ENCODE assay signal across 21 cellular contexts in genomic region chr3:20141306-20141705, GRCh38. TPM values are rescaled to one million over a fixed set of nuclear protein-coding genes. Genes with fewer than 3 reads are reported as not detected.
DNase-seq lines count a peak whose midpoint lies in the region; ATAC-seq, FAIRE-seq and TF ChIP-seq lines count a peak whose summit lies in the region.
"Had no signal": no experiment of that assay in that cellular context is flagged by ENCODE, and none has a peak within 500 bp of the region (broad histone marks: within the 10 kb centered on the region; RNA-seq: fewer than 3 reads in every experiment).

No MANE protein-coding gene starts in this region.

- TF ChIP-seq CTCF in glutamatergic neuron (IDR thresholded peaks at IDR 0.05; ENCODE audit: partially characterized antibody, unreplicated experiment), result no peak
- no peak for TF ChIP-seq CTCF in right lobe of liver (IDR thresholded peaks at IDR 0.05)

- H3K4me1 ChIP-seq in neuron (ENCODE audit: insufficient read depth, low read length), result peaks cover 18% of the 10 kb centered on the region
- H3K4me1 ChIP-seq in right lobe of liver, result no peaks in the 10 kb centered on the region
- H3K4me1 ChIP-seq: body of pancreas, prostate gland had no signal

- no peak for ATAC-seq in right lobe of liver
- ATAC-seq: activated CD4-positive, CD25-positive, alpha-beta regulatory T cell treated with anti-CD3 and anti-CD28 coated beads, Interleukin-2, amount 50 U/mL, for 24 hours; Panc1 had no signal

- H3K36me3 ChIP-seq in neuron (ENCODE audit: insufficient read depth, low read length), result no peaks in the 10 kb centered on the region
- peaks cover 0 to 13% (median 0%) of the 10 kb centered on the region in 4 donors for H3K36me3 ChIP-seq in right lobe of liver
- H3K36me3 ChIP-seq: prostate gland had no signal

- intact Hi-C loops in right lobe of liver (cut with DNase I), result no loop called here

- H2AFZ ChIP-seq in neuron (ENCODE audit: low read depth, low read length), result peak overlapping the region; percentile 57

- H3K4me3 Mint-ChIP-seq in glutamatergic neuron (ENCODE audit: unreplicated experiment), result peak overlapping the region; percentile 9
- H3K4me3 Mint-ChIP-seq: activated naive CD8-positive, alpha-beta T cell; CD14-positive monocyte; IgD-negative memory B cell had no signal

- peaks cover 6% of the 10 kb centered on the region for H3K4me1 Mint-ChIP-seq in glutamatergic neuron (ENCODE audit: low read depth, unreplicated experiment)

- H3K27ac ChIP-seq in angular gyrus (ENCODE audit: low read depth, low read length), result peak overlapping the region; percentile 7
- H3K27ac ChIP-seq in right lobe of liver, result no peak overlapping the region
- H3K27ac ChIP-seq: body of pancreas had no signal

- TF ChIP-seq POLR2A in GM12891 (IDR thresholded peaks at IDR 0.05; ENCODE audit: low read depth, low read length), result no peak
- TF ChIP-seq POLR2A in right lobe of liver (IDR thresholded peaks at IDR 0.05), result no peak

- H3K27me3 Mint-ChIP-seq in glutamatergic neuron (ENCODE audit: unreplicated experiment), result peaks cover 3% of the 10 kb centered on the region
- H3K27me3 Mint-ChIP-seq: activated naive CD8-positive, alpha-beta T cell; IgD-negative memory B cell; naive B cell had no signal

- H3K27ac Mint-ChIP-seq in glutamatergic neuron (ENCODE audit: unreplicated experiment), result peak overlapping the region; percentile 65
- H3K27ac Mint-ChIP-seq: activated naive CD8-positive, alpha-beta T cell had no signal

- no peak for FAIRE-seq in GM12891 (lab: Jason Lieb, UNC)

- no peaks in the 10 kb centered on the region for H3K9me3 Mint-ChIP-seq in glutamatergic neuron (ENCODE audit: unreplicated experiment)
- H3K9me3 Mint-ChIP-seq: CD14-positive monocyte had no signal

- 72% methylated on average over 2 of the region's 2 CpGs for WGBS in right lobe of liver (ENCODE audit: insufficient coverage, low coverage, low lambda C conversion rate, missing lambda C conversion rate)

- H3K4me3 ChIP-seq in neuron (ENCODE audit: low read length) (no peak overlapping the region), right lobe of liver (no peak overlapping the region)
- H3K4me3 ChIP-seq: body of pancreas, prostate gland had no signal

- H3K27me3 ChIP-seq in neuron (ENCODE audit: insufficient read depth, low read length), result no peaks in the 10 kb centered on the region
- H3K27me3 ChIP-seq in right lobe of liver, result no peaks in the 10 kb centered on the region
- H3K27me3 ChIP-seq: body of pancreas had no signal

- DNase-seq in Ammon's horn (ENCODE audit: low spot score) (peak; percentile 12), glutamatergic neuron (no peak), middle frontal gyrus (ENCODE audit: extremely low spot score, low spot score) (no peak), GM12891 (ENCODE audit: insufficient read length, low spot score) (no peak), right lobe of liver (no peak)
- DNase-seq in activated CD4-positive, alpha-beta T cell treated with anti-CD3 and anti-CD28 coated beads for 1 hour, result no peak
- DNase-seq: activated CD8-positive, alpha-beta memory T cell treated with anti-CD3 and anti-CD28 coated beads for 24 hours; GF-D8; MM.1S; naive B cell; NCI-H1694 treated with DMSO at 0.1 percent for 48 hours; NCI-H226 had no signal

- no peaks in the 10 kb centered on the region for H3K9me3 ChIP-seq in neuron (ENCODE audit: low read length)
- H3K9me3 ChIP-seq in right lobe of liver, result no peaks in the 10 kb centered on the region
- H3K9me3 ChIP-seq: body of pancreas, prostate gland had no signal

- H3K36me3 Mint-ChIP-seq in glutamatergic neuron (ENCODE audit: unreplicated experiment), result no peaks in the 10 kb centered on the region

TF ChIP-seq in GM12891, 5 proteins besides CTCF, POLR2A, EP300 and RAD21:
- no peak for TF ChIP-seq POLR2AphosphoS5 (IDR thresholded peaks at IDR 0.05; ENCODE audit: low read depth, low read length)
- no peak for TF ChIP-seq SPI1 (IDR thresholded peaks at IDR 0.05; ENCODE audit: low read depth, low read length)
- no peak for TF ChIP-seq TAF1 (IDR thresholded peaks at IDR 0.05; ENCODE audit: low read depth, low read length)
- no peak for TF ChIP-seq POU2F2 (IDR thresholded peaks at IDR 0.05; ENCODE audit: low read depth, low read length)
- TF ChIP-seq PAX5 (IDR thresholded peaks at IDR 0.05; ENCODE audit: insufficient read depth, low read length, severe bottlenecking), result no peak
TF ChIP-seq in GM12891: peak in this region for 0.

RNA-seq across cellular contexts. Expression of gene SGO1, which starts 44.7 kb away (rescaled TPM):
- 5.0 TPM for total RNA-seq in glutamatergic neuron (ENCODE audit: unreplicated experiment)
- polyA plus RNA-seq in GM12891 (2012; ENCODE audit: low read depth, missing spikeins), result 7.4 TPM
- 1 to 10 TPM in 1 of 6 experiments, under 1 TPM in 5; 0.20 to 1.1 (median 0.58) TPM for total RNA-seq in right lobe of liver
